Comparison of ENCODE assay signal across 16 cellular contexts in genomic region chr6:43271944-43272343, GRCh38. TPM values are rescaled to one million over a fixed set of nuclear protein-coding genes. Genes with fewer than 3 reads are reported as not detected.
A peak's percentile ranks its signal among the peaks of the same experiment; 100 is the strongest.
DNase-seq lines count a peak whose midpoint lies in the region; ATAC-seq and TF ChIP-seq lines count a peak whose summit lies in the region.
"Had no signal": no experiment of that assay in that cellular context is flagged by ENCODE, and none has a peak within 500 bp of the region (broad histone marks: within the 10 kb centered on the region; RNA-seq: fewer than 3 reads in every experiment).

No MANE protein-coding gene starts in this region.

- H3K4me1 Mint-ChIP-seq in CD4-positive, alpha-beta T cell (ENCODE audit: low read depth), result peaks cover 19% of the 10 kb centered on the region
- H3K4me1 Mint-ChIP-seq in activated T-helper 17 cell treated with anti-CD3 and anti-CD28 coated beads, Interleukin-2, amount 50 U/mL, for 72 hours, result peaks cover 6% of the 10 kb centered on the region

- no peak overlapping the region for H2AFZ ChIP-seq in osteoblast (ENCODE audit: low read length)
- H2AFZ ChIP-seq: GM23248 had no signal

- peaks cover 43% of the 10 kb centered on the region for H3K4me1 ChIP-seq in BLaER1
- H3K4me1 ChIP-seq in osteoblast (ENCODE audit: insufficient read depth, low read length), result peaks cover 9% of the 10 kb centered on the region
- H3K4me1 ChIP-seq in left lung, result peaks cover 8 to 30% of the 10 kb centered on the region in 2 donors

- POLR2A ChIA-PET in CD4-positive, alpha-beta T cell (lab: Charles Lee), result no interaction called here

- no peak for DNase-seq in CD4-positive, alpha-beta T cell
- DNase-seq in osteoblast (ENCODE audit: insufficient read length, low spot score, missing footprints), result peak; percentile 74
- DNase-seq in sciatic nerve (ENCODE audit: low spot score), result no peak
- DNase-seq in activated CD4-positive, alpha-beta T cell treated with anti-CD3 and anti-CD28 coated beads for 4 hours, result no peak
- no peak for DNase-seq in left lung
- DNase-seq: Caco-2; CD8-positive, alpha-beta memory T cell; DND-41; GF-D8; GM23248; H7; IMR-90 had no signal

- H3K4me3 Mint-ChIP-seq in CD4-positive, alpha-beta T cell, result peak overlapping the region; percentile 36
- H3K4me3 Mint-ChIP-seq in activated T-helper 17 cell treated with anti-CD3 and anti-CD28 coated beads, Interleukin-2, amount 50 U/mL, for 72 hours, result no peak overlapping the region

- no peaks in the 10 kb centered on the region for H3K36me3 Mint-ChIP-seq in CD4-positive, alpha-beta T cell (ENCODE audit: low read depth)
- H3K36me3 Mint-ChIP-seq in activated T-helper 17 cell treated with anti-CD3 and anti-CD28 coated beads, Interleukin-2, amount 50 U/mL, for 72 hours (ENCODE audit: low read depth), result no peaks in the 10 kb centered on the region
- H3K36me3 Mint-ChIP-seq: CD8-positive, alpha-beta memory T cell had no signal

- H3K9me3 ChIP-seq in BLaER1, result no peaks in the 10 kb centered on the region
- no peaks in the 10 kb centered on the region for H3K9me3 ChIP-seq in CD4-positive, alpha-beta T cell (ENCODE audit: control insufficient read depth, low read length)
- H3K9me3 ChIP-seq in osteoblast (ENCODE audit: low read depth, low read length), result no peaks in the 10 kb centered on the region
- no peaks in the 10 kb centered on the region for H3K9me3 ChIP-seq in left lung
- H3K9me3 ChIP-seq: Caco-2 had no signal

- peaks cover 28% of the 10 kb centered on the region for H3K27me3 Mint-ChIP-seq in CD4-positive, alpha-beta T cell
- peaks cover 9% of the 10 kb centered on the region for H3K27me3 Mint-ChIP-seq in activated T-helper 17 cell treated with anti-CD3 and anti-CD28 coated beads, Interleukin-2, amount 50 U/mL, for 72 hours

- ATAC-seq in CD4-positive, alpha-beta T cell (ENCODE audit: poor library complexity), result no peak
- ATAC-seq in activated T-helper 17 cell treated with anti-CD3 and anti-CD28 coated beads, Interleukin-2, amount 50 U/mL, for 72 hours (replicated peaks), result no peak
- ATAC-seq in sciatic nerve (no peak), left lung (no peak)

- no peak overlapping the region for H3K27ac Mint-ChIP-seq in CD4-positive, alpha-beta T cell
- H3K27ac Mint-ChIP-seq in activated T-helper 17 cell treated with anti-CD3 and anti-CD28 coated beads, Interleukin-2, amount 50 U/mL, for 72 hours, result peak overlapping the region; percentile 48
- H3K27ac Mint-ChIP-seq: CD14-positive monocyte had no signal

- H3K27me3 ChIP-seq in BLaER1, result peaks cover 67% of the 10 kb centered on the region
- H3K27me3 ChIP-seq in CD4-positive, alpha-beta T cell (ENCODE audit: control insufficient read depth, insufficient read depth, low read length), result no peaks in the 10 kb centered on the region
- peaks cover 36% of the 10 kb centered on the region for H3K27me3 ChIP-seq in osteoblast (ENCODE audit: insufficient read depth, low read length)
- peaks cover 17 to 82% of the 10 kb centered on the region in 2 donors for H3K27me3 ChIP-seq in left lung

- H3K27ac ChIP-seq in BLaER1, result no peak overlapping the region
- H3K27ac ChIP-seq in CD4-positive, alpha-beta T cell (ENCODE audit: low read depth, low read length), result no peak overlapping the region
- no peak overlapping the region for H3K27ac ChIP-seq in osteoblast (ENCODE audit: low read depth, low read length)
- H3K27ac ChIP-seq in left lung, result no peak overlapping the region
- H3K27ac ChIP-seq: GM23248 had no signal

- H3K36me3 ChIP-seq in BLaER1, result no peaks in the 10 kb centered on the region
- H3K36me3 ChIP-seq in osteoblast (ENCODE audit: insufficient read depth, low read length), result no peaks in the 10 kb centered on the region
- H3K36me3 ChIP-seq in left lung, result no peaks in the 10 kb centered on the region

- H3K9me3 Mint-ChIP-seq in CD4-positive, alpha-beta T cell, result no peaks in the 10 kb centered on the region
- no peaks in the 10 kb centered on the region for H3K9me3 Mint-ChIP-seq in activated T-helper 17 cell treated with anti-CD3 and anti-CD28 coated beads, Interleukin-2, amount 50 U/mL, for 72 hours
- H3K9me3 Mint-ChIP-seq: CD8-positive, alpha-beta memory T cell had no signal

- no peak overlapping the region for H3K9ac ChIP-seq in BLaER1
- H3K9ac ChIP-seq: GM23248 had no signal

- H4K20me1 ChIP-seq in BLaER1, result peaks cover 6% of the 10 kb centered on the region; the same call in 1 of the 2 replicates
- H4K20me1 ChIP-seq in osteoblast (ENCODE audit: insufficient read depth, low read length), result no peaks in the 10 kb centered on the region

- H3K4me2 ChIP-seq in BLaER1 (0 out of 2 replicates have a peak overlapping the region, but pooled peaks have one; percentile 83), osteoblast (ENCODE audit: insufficient read depth, low read length) (no peak overlapping the region)

- CTCF ChIA-PET in CD4-positive, alpha-beta T cell (lab: Charles Lee), result interaction anchor here (0.6 kb wide), 1 partner anchor 43 kb away, joined by 3 read pairs; the partner anchor contains the start of gene DNPH1

- intact Hi-C loops in CD4-positive, alpha-beta T cell (cut with DNase I, micrococcal nuclease), result no loop called here
- intact Hi-C loops in sciatic nerve (cut with DNase I) (no loop called here), left lung (cut with DNase I) (no loop called here)

- no peak for TF ChIP-seq CTCF in CD4-positive, alpha-beta T cell (IDR thresholded peaks at IDR 0.05)
- TF ChIP-seq CTCF in osteoblast (IDR thresholded peaks at IDR 0.05; ENCODE audit: extremely low read depth, low read depth, low read length) (no peak), left lung (IDR thresholded peaks at IDR 0.05) (no peak)

- H3K4me3 ChIP-seq in BLaER1 (no peak overlapping the region), osteoblast (ENCODE audit: insufficient read depth, low read length) (no peak overlapping the region), left lung (no peak overlapping the region)
- H3K4me3 ChIP-seq: GM23248 had no signal

- no peaks in the 10 kb centered on the region for H3K79me2 ChIP-seq in osteoblast (ENCODE audit: insufficient read depth, low read length)

RNA-seq across cellular contexts. Expression of gene SLC22A7, which starts 26.1 kb away (rescaled TPM):
- not detected for total RNA-seq in CD4-positive, alpha-beta T cell
- total RNA-seq in activated T-helper 17 cell treated with anti-CD3 and anti-CD28 coated beads, Interleukin-2, amount 50 U/mL, for 72 hours, result not detected
- total RNA-seq in osteoblast, result not detected in 2 replicates
- total RNA-seq in sciatic nerve, result not detected
- total RNA-seq in left lung, result not detected
- total RNA-seq: B cell; Caco-2; CD8-positive, alpha-beta memory T cell; GM23248; H7; IMR-90 had no signal

RNA-seq across cellular contexts. Expression of gene TTBK1, which starts 28.7 kb away (rescaled TPM):
- not detected for total RNA-seq in CD4-positive, alpha-beta T cell
- 1 to 10 TPM; 2.2 to 3.6 TPM for total RNA-seq in activated T-helper 17 cell treated with anti-CD3 and anti-CD28 coated beads, Interleukin-2, amount 50 U/mL, for 72 hours
- under 0.01 TPM in 1 of 2 replicates, not detected in the other for total RNA-seq in osteoblast
- total RNA-seq in sciatic nerve, result 0.04 TPM
- under 1 TPM; 0.08 to 0.26 TPM for total RNA-seq in left lung
- total RNA-seq: GM23248, H7, IMR-90 had no signal

RNA-seq across cellular contexts. Expression of gene CRIP3, which starts 36.7 kb away (rescaled TPM):
- total RNA-seq in CD4-positive, alpha-beta T cell, result 1 to 10 TPM; 1.8 to 2.0 TPM
- 1 to 10 TPM; 4.2 to 4.6 TPM for total RNA-seq in activated T-helper 17 cell treated with anti-CD3 and anti-CD28 coated beads, Interleukin-2, amount 50 U/mL, for 72 hours
- total RNA-seq in osteoblast, result 0.59 TPM in 1 of 2 replicates, not detected in the other
- 3.8 TPM for total RNA-seq in sciatic nerve
- 1 to 10 TPM in 1 of 2 donors, under 1 TPM in 1; 0.52 to 1.1 TPM for total RNA-seq in left lung
- total RNA-seq: Caco-2, GM23248, IMR-90 had no signal

RNA-seq across cellular contexts. Expression of gene DNPH1, which starts 42.7 kb away (rescaled TPM):
- 10 to 100 TPM; 27.3 to 30.6 TPM for total RNA-seq in CD4-positive, alpha-beta T cell
- total RNA-seq in activated T-helper 17 cell treated with anti-CD3 and anti-CD28 coated beads, Interleukin-2, amount 50 U/mL, for 72 hours, result 10 to 100 TPM; 42.6 to 57.8 TPM
- total RNA-seq in osteoblast, result 32.9 and 33.3 TPM in 2 replicates
- total RNA-seq in sciatic nerve, result 45.9 TPM
- total RNA-seq in left lung, result 10 to 100 TPM; 47.3 to 49.6 TPM
